33 cellular contexts compared by ENCODE assay signal in the genomic region with DNA sequence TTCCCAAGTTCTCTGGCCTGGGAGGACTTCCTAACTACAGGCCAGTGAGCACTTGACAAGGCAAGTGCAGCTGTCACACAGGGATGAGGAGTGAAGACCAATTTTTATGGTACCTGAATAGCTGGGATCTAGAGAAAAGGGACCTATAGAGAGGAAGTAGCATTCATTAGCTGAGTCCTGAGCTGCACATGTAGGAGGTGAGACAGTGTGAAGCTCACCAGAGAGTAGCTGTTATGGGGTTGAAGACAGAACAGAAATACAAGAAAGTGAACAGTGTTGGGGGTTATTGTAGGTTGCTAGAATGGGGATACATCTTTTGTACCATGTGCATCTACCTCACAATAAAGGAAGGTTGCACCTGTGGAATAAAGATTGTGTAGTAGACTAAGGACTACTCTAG. TPM values are rescaled to one million over a fixed set of nuclear protein-coding genes. Genes with fewer than 3 reads are reported as not detected.
"Had no signal": no experiment of that assay in that cellular context is flagged by ENCODE, and none has a peak within 500 bp of the region (broad histone marks: within the 10 kb centered on the region; RNA-seq: fewer than 3 reads in every experiment).

No MANE protein-coding gene starts in this region.

- H3K27me3 ChIP-seq: colonic mucosa, dorsolateral prefrontal cortex, esophagus muscularis mucosa, esophagus squamous epithelium, foreskin keratinocyte, gastrocnemius medialis, gastroesophageal sphincter, heart left ventricle had no signal

- H3K27ac Mint-ChIP-seq: dendritic cell treated with granulocyte-macrophage colony-stimulating factor and Interleukin-4, amounts not matched to agents 40 ng/mL and 50 ng/mL, for 4 days; endodermal cell had no signal

- ATAC-seq: effector memory CD8-positive, alpha-beta T cell; esophagus mucosa; foreskin keratinocyte; gastrocnemius medialis; gastroesophageal sphincter; heart left ventricle had no signal

- H3K9me3 ChIP-seq: colonic mucosa, esophagus squamous epithelium, gastrocnemius medialis had no signal

- H3K36me3 ChIP-seq: colonic mucosa, esophagus muscularis mucosa, esophagus squamous epithelium, gastrocnemius medialis, gastroesophageal sphincter, heart left ventricle had no signal

- H3K9me3 Mint-ChIP-seq: dendritic cell treated with granulocyte-macrophage colony-stimulating factor and Interleukin-4, amounts not matched to agents 40 ng/mL and 50 ng/mL, for 4 days; effector memory CD8-positive, alpha-beta T cell; endodermal cell had no signal

- H3K27me3 Mint-ChIP-seq: dendritic cell treated with granulocyte-macrophage colony-stimulating factor and Interleukin-4, amounts not matched to agents 40 ng/mL and 50 ng/mL, for 4 days; effector memory CD8-positive, alpha-beta T cell had no signal

- DNase-seq: colonic mucosa; cortex of kidney; dermis blood vessel endothelial cell; dorsolateral prefrontal cortex; effector CD4-positive, alpha-beta T cell; effector CD8-positive, alpha-beta T cell; effector memory CD4-positive, alpha-beta T cell; effector memory CD8-positive, alpha-beta T cell; endodermal cell; erythroblast; esophagus squamous epithelium; foreskin fibroblast; foreskin keratinocyte; foreskin melanocyte; gastrocnemius medialis; glutamatergic neuron; head of caudate nucleus; heart left ventricle had no signal

- H3K4me1 Mint-ChIP-seq: endodermal cell had no signal

- H3K4me1 ChIP-seq: colonic mucosa, esophagus muscularis mucosa, esophagus squamous epithelium, gastrocnemius medialis, gastroesophageal sphincter, heart left ventricle had no signal

- H3K4me3 ChIP-seq: colonic mucosa, coronary artery, dorsolateral prefrontal cortex, esophagus muscularis mucosa, esophagus squamous epithelium, gastrocnemius medialis, gastroesophageal sphincter, heart left ventricle had no signal

- H3K4me3 Mint-ChIP-seq: dendritic cell treated with granulocyte-macrophage colony-stimulating factor and Interleukin-4, amounts not matched to agents 40 ng/mL and 50 ng/mL, for 4 days; effector memory CD8-positive, alpha-beta T cell; endodermal cell had no signal

- H3K27ac ChIP-seq: colonic mucosa, coronary artery, dorsolateral prefrontal cortex, epithelial cell of prostate, esophagus muscularis mucosa, esophagus squamous epithelium, foreskin keratinocyte, gastrocnemius medialis, gastroesophageal sphincter, heart left ventricle had no signal

RNA-seq across cellular contexts. Expression of a gene that starts 37.7 kb away (rescaled TPM):
- total RNA-seq: cerebellum, chondrocyte, dermis blood vessel endothelial cell, dermis microvascular lymphatic vessel endothelial cell, endodermal cell, endothelial cell of umbilical vein, epithelial cell of proximal tubule, fibroblast of lung, fibroblast of villous mesenchyme, frontal cortex, glomerular endothelial cell had no signal
- polyA plus RNA-seq: endothelial cell of umbilical vein, fibroblast of lung had no signal
